In genomic region chr22:42010778-42011177, GRCh38 we compare ENCODE assay signal across 41 cellular contexts. TPM values are rescaled to one million over a fixed set of nuclear protein-coding genes. Genes with fewer than 3 reads are reported as not detected.
"Had no signal": no experiment of that assay in that cellular context is flagged by ENCODE, and none has a peak within 500 bp of the region (broad histone marks: within the 10 kb centered on the region; RNA-seq: fewer than 3 reads in every experiment).

No MANE protein-coding gene starts in this region.

- H3K27me3 ChIP-seq: adrenal gland, ascending aorta, body of pancreas, brain microvascular endothelial cell, breast epithelium, cardiac muscle cell had no signal

- H3K9me3 ChIP-seq: body of pancreas had no signal

- H3K36me3 ChIP-seq: adrenal gland, ascending aorta, brain microvascular endothelial cell, breast epithelium, cardiac muscle cell had no signal

- ATAC-seq: activated naive CD4-positive, alpha-beta T cell treated with anti-CD3 and anti-CD28 coated beads, Interleukin-2, amount 50 U/mL, for 72 hours; activated naive CD8-positive, alpha-beta T cell treated with anti-CD3 and anti-CD28 coated beads, Interleukin-2, amount 50 U/mL, for 24 hours; activated T-cell treated with anti-CD3 and anti-CD28 coated beads, Interleukin-2, amount 50 U/mL, for 4 hours; activated T-cell treated with anti-CD3 and anti-CD28 coated beads, Interleukin-2, amount 50 U/mL, for 72 hours; activated T-helper 17 cell treated with anti-CD3 and anti-CD28 coated beads, Interleukin-2, amount 50 U/mL, for 72 hours; body of pancreas had no signal

- H3K9me3 Mint-ChIP-seq: central memory CD8-positive, alpha-beta T cell had no signal

- H3K27ac Mint-ChIP-seq: activated naive CD4-positive, alpha-beta T cell treated with anti-CD3 and anti-CD28 coated beads for 36 hours; activated naive CD4-positive, alpha-beta T cell treated with anti-CD3 and anti-CD28 coated beads, Interleukin-2, amount 10 ng/mL, durations not matched to agents 7 days and 5 days; activated naive CD4-positive, alpha-beta T cell treated with anti-CD3 and anti-CD28 coated beads, Interleukin-2, amount 50 U/mL, for 24 hours; activated naive CD4-positive, alpha-beta T cell treated with anti-CD3 and anti-CD28 coated beads, Interleukin-2, amount 50 U/mL, for 72 hours; activated naive CD8-positive, alpha-beta T cell; activated naive CD8-positive, alpha-beta T cell treated with anti-CD3 and anti-CD28 coated beads for 36 hours; activated naive CD8-positive, alpha-beta T cell treated with anti-CD3 and anti-CD28 coated beads, Interleukin-2, amount 10 ng/mL, durations not matched to agents 7 days and 5 days; activated naive CD8-positive, alpha-beta T cell treated with anti-CD3 and anti-CD28 coated beads, Interleukin-2, amount 50 U/mL, for 24 hours; activated T-cell treated with anti-CD3 and anti-CD28 coated beads, Interleukin-2, amount 50 U/mL, for 24 hours; activated T-cell treated with anti-CD3 and anti-CD28 coated beads, Interleukin-2, amount 50 U/mL, for 72 hours; activated T-helper 1 cell treated with anti-CD3 and anti-CD28 coated beads, Interleukin-12 subunit alpha, Interleukin-12 subunit beta, Interleukin-2, Interleukin-4 antibody, amounts not matched to agents 30 ng/mL and 10 ng/mL and 1 ng/mL, durations not matched to agents 14 hours and 24 hours and 36 hours; activated T-helper 17 cell treated with anti-CD3 and anti-CD28 coated beads, Interleukin-2, amount 50 U/mL, for 72 hours; activated T-helper 2 cell treated with anti-CD3 and anti-CD28 coated beads, Interferon-gamma antibody, Interleukin-2, Interleukin-4, amounts not matched to agents 10 μg/mL and 5 μg/mL and 100 μg/mL, durations not matched to agents 14 hours and 24 hours and 36 hours; brain had no signal

- DNase-seq: activated effector memory CD4-positive, alpha-beta T cell treated with anti-CD3 and anti-CD28 coated beads, Interleukin-2, amount 50 U/mL, for 16 hours; activated effector memory CD4-positive, alpha-beta T cell treated with Interleukin-2 at 50 U/mL for 16 hours; activated gamma-delta T cell; activated gamma-delta T cell treated with Interleukin-2 at 50 U/mL for 16 hours; activated naive CD4-positive, alpha-beta T cell; activated naive CD4-positive, alpha-beta T cell treated with anti-CD3 and anti-CD28 coated beads for 36 hours; activated naive CD4-positive, alpha-beta T cell treated with anti-CD3 and anti-CD28 coated beads, Interleukin-2, amount 10 ng/mL, durations not matched to agents 7 days and 5 days; activated naive CD4-positive, alpha-beta T cell treated with anti-CD3 and anti-CD28 coated beads, Interleukin-2, amount 50 U/mL, for 16 hours; activated naive CD4-positive, alpha-beta T cell treated with Interleukin-2 at 50 U/mL for 16 hours; activated naive CD8-positive, alpha-beta T cell treated with anti-CD3 and anti-CD28 coated beads for 36 hours; activated naive CD8-positive, alpha-beta T cell treated with anti-CD3 and anti-CD28 coated beads, Interleukin-2, amount 10 ng/mL, durations not matched to agents 7 days and 5 days; activated naive CD8-positive, alpha-beta T cell treated with anti-CD3 and anti-CD28 coated beads, Interleukin-2, amount 50 U/mL, for 24 hours; activated T-cell treated with anti-CD3 and anti-CD28 coated beads, Interleukin-2, amount 50 U/mL, for 24 hours; activated T-cell treated with anti-CD3 and anti-CD28 coated beads, Interleukin-2, amount 50 U/mL, for 4 hours; activated T-cell treated with anti-CD3 and anti-CD28 coated beads, Interleukin-2, amount 50 U/mL, for 48 hours; activated T-cell treated with anti-CD3 and anti-CD28 coated beads, Interleukin-2, amount 50 U/mL, for 72 hours; adrenal gland; amniotic stem cell; amygdala; anterior cingulate cortex; aorta; body of pancreas; brain microvascular endothelial cell; caudate nucleus; central memory CD4-positive, alpha-beta T cell; cerebellar nuclear complex had no signal

- H3K4me3 Mint-ChIP-seq: activated naive CD4-positive, alpha-beta T cell treated with anti-CD3 and anti-CD28 coated beads for 36 hours; activated naive CD4-positive, alpha-beta T cell treated with anti-CD3 and anti-CD28 coated beads, Interleukin-2, amount 10 ng/mL, durations not matched to agents 7 days and 5 days; activated naive CD4-positive, alpha-beta T cell treated with anti-CD3 and anti-CD28 coated beads, Interleukin-2, amount 50 U/mL, for 24 hours; activated naive CD8-positive, alpha-beta T cell; activated naive CD8-positive, alpha-beta T cell treated with anti-CD3 and anti-CD28 coated beads for 36 hours; activated naive CD8-positive, alpha-beta T cell treated with anti-CD3 and anti-CD28 coated beads, Interleukin-2, amount 10 ng/mL, durations not matched to agents 7 days and 5 days; activated naive CD8-positive, alpha-beta T cell treated with anti-CD3 and anti-CD28 coated beads, Interleukin-2, amount 50 U/mL, for 24 hours; activated T-cell treated with anti-CD3 and anti-CD28 coated beads, Interleukin-2, amount 50 U/mL, for 24 hours; activated T-cell treated with anti-CD3 and anti-CD28 coated beads, Interleukin-2, amount 50 U/mL, for 4 hours; activated T-cell treated with anti-CD3 and anti-CD28 coated beads, Interleukin-2, amount 50 U/mL, for 72 hours; activated T-helper 1 cell treated with anti-CD3 and anti-CD28 coated beads, Interleukin-12 subunit alpha, Interleukin-12 subunit beta, Interleukin-2, Interleukin-4 antibody, amounts not matched to agents 30 ng/mL and 10 ng/mL and 1 ng/mL, durations not matched to agents 14 hours and 24 hours and 36 hours; activated T-helper 17 cell treated with anti-CD3 and anti-CD28 coated beads, Interleukin-2, amount 50 U/mL, for 72 hours; brain; central memory CD8-positive, alpha-beta T cell had no signal

- FAIRE-seq: astrocyte, bronchial epithelial cell had no signal

- H3K27ac ChIP-seq: adrenal gland, ascending aorta, body of pancreas, brain microvascular endothelial cell, breast epithelium, cardiac muscle cell had no signal

- H3K4me1 ChIP-seq: adrenal gland, ascending aorta, body of pancreas, breast epithelium had no signal

- H3K4me3 ChIP-seq: adrenal gland, ascending aorta, body of pancreas, breast epithelium, cardiac muscle cell had no signal

- H3K4me1 Mint-ChIP-seq: activated naive CD4-positive, alpha-beta T cell treated with anti-CD3 and anti-CD28 coated beads, Interleukin-2, amount 50 U/mL, for 24 hours; activated naive CD8-positive, alpha-beta T cell treated with anti-CD3 and anti-CD28 coated beads for 36 hours; activated naive CD8-positive, alpha-beta T cell treated with anti-CD3 and anti-CD28 coated beads, Interleukin-2, amount 50 U/mL, for 24 hours; brain; central memory CD8-positive, alpha-beta T cell had no signal

RNA-seq across cellular contexts. Expression of gene WBP2NL, which starts 12.2 kb away (rescaled TPM):
- total RNA-seq: ascending aorta, astrocyte, cardiac muscle cell, chondrocyte had no signal
- polyA plus RNA-seq: cardiac muscle cell had no signal

RNA-seq across cellular contexts. Expression of gene SEPTIN3, which starts 41.5 kb away (rescaled TPM):
- total RNA-seq: ascending aorta, cardiac septum had no signal
